In genomic region chr14:23094666-23095195, GRCh38 we compare ENCODE assay signal across 8 cellular contexts. TPM values are rescaled to one million over a fixed set of nuclear protein-coding genes. Genes with fewer than 3 reads are reported as not detected.
DNase-seq lines count a peak whose midpoint lies in the region; ATAC-seq lines count a peak whose summit lies in the region.

TSS of gene ACIN1 (minus strand) at chr14:23095136. CDS start at chr14:23095112, 24 bp downstream.

- peaks cover 62% of the 10 kb centered on the region for H3K36me3 ChIP-seq in KOPT-K1 (ENCODE audit: insufficient read depth, low read length)

- intact Hi-C loops in cardiac septum (cut with DNase I), result loop anchor here (10.0 kb wide), 2 partner anchors 210 to 460 kb away; partner anchors contain the start of genes BCL2L2, PPP1R3E, THTPA and ZFHX2

- ATAC-seq in GM21737 (IDR thresholded peaks at IDR 0.05; ENCODE audit: unreplicated experiment), result peak; percentile 27

- no peaks in the 10 kb centered on the region for H3K9me3 ChIP-seq in KOPT-K1 (ENCODE audit: insufficient read depth, low read length, poor library complexity, severe bottlenecking)

- peak within 1 kb of the TSS; percentile 87 for H3K27ac ChIP-seq in KOPT-K1 (ENCODE audit: low read depth, low read length, poor library complexity, severe bottlenecking)

- DNase-seq in Daoy (ENCODE audit: low read depth), result peak; percentile 90
- peak; percentile 58 for DNase-seq in activated gamma-delta T cell treated with anti-CD3 and anti-CD28 coated beads, Interleukin-2, amount 50 U/mL, for 16 hours (ENCODE audit: low read depth)
- DNase-seq in cardiac septum (ENCODE audit: low spot score), result no peak
- DNase-seq in renal cortical epithelial cell (ENCODE audit: low read depth), result peak; percentile 79
- no peak for DNase-seq in SHP77 (lab: John Stamatoyannopoulos, UW)
- DNase-seq in NOMO-1 treated with dmso at 0.1 percent for 144 hours (lab: John Stamatoyannopoulos, UW; ENCODE audit: unreplicated experiment), result no peak

RNA-seq across cellular contexts. Expression of gene ACIN1, which starts in this region (rescaled TPM):
- total RNA-seq in Daoy (2014; rRNA removed; shearing (Covaris generic)), result 62.3 and 79.3 TPM in 2 replicates
- total RNA-seq in cardiac septum (72.4 TPM), renal cortical epithelial cell (34.0 and 103 TPM in 2 replicates)

Comparison
In these comparisons a context has a peak if more than half of its experiments do, and no peak if none do; other contexts are left out.
1. DNase-seq: peak in Daoy (single experiment), activated gamma-delta T cell treated with anti-CD3 and anti-CD28 coated beads, Interleukin-2, amount 50 U/mL, for 16 hours (single experiment) and renal cortical epithelial cell (single experiment); none in cardiac septum (single experiment), SHP77 (0 of 2) and NOMO-1 treated with dmso at 0.1 percent for 144 hours (single experiment).